ENCODE assay signal across 13 cellular contexts in the genomic region with DNA sequence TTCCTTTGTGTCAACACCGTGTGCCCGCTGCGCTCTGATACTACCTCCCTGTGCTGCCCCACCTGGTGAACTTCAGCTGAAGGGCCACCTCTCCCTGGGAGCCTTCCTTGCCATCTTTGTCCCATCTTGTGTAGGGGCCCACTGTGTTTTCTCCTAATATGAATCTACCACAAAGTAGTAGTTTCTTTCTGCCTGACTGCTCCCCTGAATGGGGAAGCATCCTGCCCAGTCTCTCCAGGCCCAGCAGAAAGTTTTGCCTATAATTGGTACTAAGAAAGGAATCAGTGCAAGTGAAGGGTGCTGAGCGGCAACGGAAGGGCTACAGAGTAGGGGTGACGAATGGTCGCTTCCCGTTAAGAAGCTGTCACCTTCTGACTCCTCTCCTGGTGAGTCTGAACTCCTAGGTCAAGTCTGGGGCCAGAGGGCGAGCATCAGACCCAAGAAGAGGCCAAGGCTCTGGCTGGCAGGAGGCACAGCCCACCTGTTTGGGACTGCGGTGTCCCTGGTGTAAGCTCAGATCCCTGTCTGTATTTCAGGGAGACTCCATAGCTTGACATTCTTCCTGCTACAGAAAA. TPM values are rescaled to one million over a fixed set of nuclear protein-coding genes. Genes with fewer than 3 reads are reported as not detected.
DNase-seq lines count a peak whose midpoint lies in the region; ATAC-seq, FAIRE-seq and TF ChIP-seq lines count a peak whose summit lies in the region.
"Had no signal": no experiment of that assay in that cellular context is flagged by ENCODE, and none has a peak within 500 bp of the region (broad histone marks: within the 10 kb centered on the region; RNA-seq: fewer than 3 reads in every experiment).

No MANE protein-coding gene starts in this region.

- ATAC-seq in HG02759 (IDR thresholded peaks at IDR 0.05; ENCODE audit: unreplicated experiment), result no peak

- peaks cover 0 to 7% (median 0%) of the 10 kb centered on the region in 11 experiments; a peak in 2 of 22 replicates for H3K9me3 ChIP-seq in BLaER1 treated with 17β-estradiol and CSF1 and Interleukin-3, amounts not matched to agents 10 nM and 100 nM (replicated peaks in 1 of 11)
- H3K9me3 ChIP-seq in keratinocyte (ENCODE audit: control insufficient read depth, low read depth, low read length) (no peaks in the 10 kb centered on the region), osteoblast (ENCODE audit: low read depth, low read length) (no peaks in the 10 kb centered on the region)

- no peak for TF ChIP-seq POLR2A in GM12891 (IDR thresholded peaks at IDR 0.05; ENCODE audit: low read depth, low read length)

- H3K36me3 ChIP-seq in BLaER1 treated with 17β-estradiol and CSF1 and Interleukin-3, amounts not matched to agents 10 nM and 100 nM, result no peaks in the 10 kb centered on the region
- H3K36me3 ChIP-seq in keratinocyte (ENCODE audit: control insufficient read depth in 2 of 2, extremely low read depth in 1 of 2, insufficient read depth in 2 of 2, low read length in 2 of 2) (peaks cover 1 to 4% of the 10 kb centered on the region in 2 experiments), osteoblast (ENCODE audit: insufficient read depth, low read length) (no peaks in the 10 kb centered on the region)

- peak overlapping the region; percentile 28 to 89 (median 77) for H3K4me2 ChIP-seq in BLaER1 treated with 17β-estradiol and CSF1 and Interleukin-3, amounts not matched to agents 10 nM and 100 nM
- H3K4me2 ChIP-seq in keratinocyte (ENCODE audit: control insufficient read depth, extremely low read depth, insufficient read depth, low read depth, low read length) (peak overlapping the region; percentile 24), osteoblast (ENCODE audit: insufficient read depth, low read length) (peak overlapping the region; percentile 47)

- no peak overlapping the region for H3K4me3 ChIP-seq in BLaER1 treated with 17β-estradiol and CSF1 and Interleukin-3, amounts not matched to agents 10 nM and 100 nM
- H3K4me3 ChIP-seq in keratinocyte (ENCODE audit: control insufficient read depth in 2 of 3, extremely low read depth in 1 of 3, insufficient read depth in 2 of 3, low read depth in 1 of 3, low read length in 3 of 3) (no peak overlapping the region), osteoblast (ENCODE audit: insufficient read depth, low read length) (no peak overlapping the region)
- H3K4me3 ChIP-seq: SK-N-MC had no signal

- POLR2A ChIA-PET in RWPE1 (lab: Yijun Ruan, JAX; ENCODE audit: low non-redundant PET), result no interaction called here

- peaks cover 18 to 37% (median 23%) of the 10 kb centered on the region in 10 experiments for H3K4me1 ChIP-seq in BLaER1 treated with 17β-estradiol and CSF1 and Interleukin-3, amounts not matched to agents 10 nM and 100 nM
- peaks cover 35% of the 10 kb centered on the region for H3K4me1 ChIP-seq in keratinocyte (ENCODE audit: control insufficient read depth, extremely low read depth, insufficient read depth, low read length)
- H3K4me1 ChIP-seq in osteoblast (ENCODE audit: insufficient read depth, low read length), result peaks cover 51% of the 10 kb centered on the region

- dilution Hi-C loops in keratinocyte (cut with MboI; ENCODE audit: extremely low pct_ligation_motif_present, low sequenced_read_pairs), result no loop called here

- DNase-seq in RWPE1 (ENCODE audit: low spot score) (no peak), keratinocyte (ENCODE audit: low read depth, low spot score) (no peak), osteoblast (ENCODE audit: insufficient read length, low spot score, missing footprints) (no peak), NCI-H2107 treated with DMSO at 0.1 percent for 48 hours (lab: John Stamatoyannopoulos, UW; ENCODE audit: unreplicated experiment) (no peak), GM12891 (ENCODE audit: insufficient read length, low spot score) (no peak)
- no peak for DNase-seq in activated naive CD4-positive, alpha-beta T cell (lab: John Stamatoyannopoulos, UW)
- DNase-seq: DND-41; effector CD4-positive, alpha-beta T cell; NCI-H1436; stimulated activated CD4-positive, alpha-beta T cell treated with anti-CD3 and anti-CD28 coated beads, Interleukin-1b, Interleukin-23, amount 100 ng/mL, for 48 hours had no signal

- no peaks in the 10 kb centered on the region for H3K27me3 ChIP-seq in BLaER1 treated with 17β-estradiol and CSF1 and Interleukin-3, amounts not matched to agents 10 nM and 100 nM
- H3K27me3 ChIP-seq in keratinocyte (ENCODE audit: control insufficient read depth, extremely low read depth, insufficient read depth, low read length) (no peaks in the 10 kb centered on the region), osteoblast (ENCODE audit: insufficient read depth, low read length) (no peaks in the 10 kb centered on the region)

- H3K79me2 ChIP-seq in keratinocyte (ENCODE audit: control insufficient read depth, insufficient read depth, low read length) (peaks cover 50% of the 10 kb centered on the region), osteoblast (ENCODE audit: insufficient read depth, low read length) (no peaks in the 10 kb centered on the region)

- FAIRE-seq in keratinocyte (lab: Jason Lieb, UNC) (no peak), GM12891 (lab: Jason Lieb, UNC) (no peak)

- H2AFZ ChIP-seq in keratinocyte (ENCODE audit: control insufficient read depth, low read length) (no peak overlapping the region), osteoblast (ENCODE audit: low read length) (no peak overlapping the region)

- no peak overlapping the region; a peak in 1 of 22 replicates for H3K27ac ChIP-seq in BLaER1 treated with 17β-estradiol and CSF1 and Interleukin-3, amounts not matched to agents 10 nM and 100 nM
- H3K27ac ChIP-seq in RWPE1, result peak overlapping the region; percentile 74
- H3K27ac ChIP-seq in keratinocyte (ENCODE audit: control insufficient read depth, insufficient read depth, low read length), result no peak overlapping the region
- H3K27ac ChIP-seq in osteoblast (ENCODE audit: low read depth, low read length), result peak overlapping the region; percentile 71
- H3K27ac ChIP-seq: SK-N-MC had no signal

- peak overlapping the region in 2 of 11 experiments; percentile 11 to 31; a peak in 2 of 22 replicates for H3K9ac ChIP-seq in BLaER1 treated with 17β-estradiol and CSF1 and Interleukin-3, amounts not matched to agents 10 nM and 100 nM
- H3K9ac ChIP-seq in keratinocyte (ENCODE audit: control insufficient read depth, extremely low read depth, insufficient read depth, low read length), result no peak overlapping the region

- TF ChIP-seq CTCF in RWPE1 (conservative IDR thresholded peaks at IDR 0.05; ENCODE audit: low read depth) (no peak), keratinocyte (optimal IDR thresholded peaks at IDR 0.05 in 1 of 3, IDR thresholded peaks at IDR 0.05 in 1 of 3, conservative IDR thresholded peaks at IDR 0.05 in 1 of 3; ENCODE audit: extremely low read depth in 1 of 3, insufficient read depth in 2 of 3, low read length in 3 of 3) (no peak), osteoblast (IDR thresholded peaks at IDR 0.05; ENCODE audit: extremely low read depth, low read depth, low read length) (no peak)

- H4K20me1 ChIP-seq in BLaER1 treated with 17β-estradiol and CSF1 and Interleukin-3, amounts not matched to agents 10 nM and 100 nM, result peaks cover 0 to 12% (median 0%) of the 10 kb centered on the region in 11 experiments; a peak in 3 of 22 replicates
- H4K20me1 ChIP-seq in keratinocyte (ENCODE audit: control insufficient read depth, extremely low read depth, insufficient read depth, low read length) (no peaks in the 10 kb centered on the region), osteoblast (ENCODE audit: insufficient read depth, low read length) (no peaks in the 10 kb centered on the region)

- CTCF ChIA-PET in RWPE1 (lab: Yijun Ruan, JAX), result interaction anchor here (0.5 to 1.1 kb wide), 5 partner anchors 9 to 96 kb away, joined by 3 to 6 read pairs (median 5); no protein-coding TSS in a partner anchor

- peaks cover 2% of the 10 kb centered on the region for H3K9me1 ChIP-seq in keratinocyte (ENCODE audit: control insufficient read depth, extremely low read depth, insufficient read depth, low read length)

TF ChIP-seq in GM12891, 5 proteins besides CTCF, POLR2A, EP300 and RAD21:
- TF ChIP-seq TAF1 (IDR thresholded peaks at IDR 0.05; ENCODE audit: low read depth, low read length), result no peak
- TF ChIP-seq SPI1 (IDR thresholded peaks at IDR 0.05; ENCODE audit: low read depth, low read length), result no peak
- TF ChIP-seq POU2F2 (IDR thresholded peaks at IDR 0.05; ENCODE audit: low read depth, low read length), result no peak
TF ChIP-seq in GM12891: peak in this region for 0.

RNA-seq across cellular contexts. Expression of gene WWC1, which starts 24.1 kb away (rescaled TPM):
- polyA plus RNA-seq in keratinocyte, result 18.3 to 22.6 TPM (median 19.8 TPM) in 3 replicates
- polyA plus RNA-seq in keratinocyte (2011; ENCODE audit: low read depth), result 32.8 TPM
- polyA plus RNA-seq in keratinocyte (2011; cell fraction: cytosol; rRNA removed), result 17.6 and 21.8 TPM in 2 replicates
- 33.1 and 38.0 TPM in 2 replicates for polyA plus RNA-seq in keratinocyte (2011; cell fraction: nucleus; rRNA removed)
- polyA plus RNA-seq in keratinocyte (2012; ENCODE audit: low replicate concordance), result 29.5 and 31.5 TPM in 2 replicates
- 31.9 to 43.2 TPM (median 33.1 TPM) in 3 replicates for polyA minus RNA-seq in keratinocyte
- polyA minus RNA-seq in keratinocyte (2011; cell fraction: cytosol; rRNA and poly(A)+ RNA removed), result 21.5 TPM
- 22.1 and 30.9 TPM in 2 replicates for polyA minus RNA-seq in keratinocyte (2011; cell fraction: nucleus; rRNA and poly(A)+ RNA removed)
- total RNA-seq in osteoblast, result 0.88 and 1.4 TPM in 2 replicates
- 1.9 TPM for polyA plus RNA-seq in GM12891 (2012; ENCODE audit: low read depth, missing spikeins)

Comparison
In these comparisons a context has a peak if more than half of its experiments do, and no peak if none do; other contexts are left out.
1. H3K27ac ChIP-seq: peak in RWPE1 (single experiment) and osteoblast (single experiment); none in BLaER1 treated with 17β-estradiol and CSF1 and Interleukin-3, amounts not matched to agents 10 nM and 100 nM (0 of 11) and keratinocyte (single experiment).
2. H3K4me2 ChIP-seq: peak in every context shown above with its lines; median percentile 77 in BLaER1 treated with 17β-estradiol and CSF1 and Interleukin-3, amounts not matched to agents 10 nM and 100 nM; 47 in osteoblast; 24 in keratinocyte.